Comparison of ENCODE assay signal across 8 cellular contexts in genomic region chr12:12441051-12441807, GRCh38.
A peak's percentile ranks its signal among the peaks of the same experiment; 100 is the strongest.
DNase-seq lines count a peak whose midpoint lies in the region; ATAC-seq, FAIRE-seq and TF ChIP-seq lines count a peak whose summit lies in the region.

No MANE protein-coding gene starts in this region.

- WGBS in heart right ventricle, 2 donors = 90 to 94% methylated on average over 5 of the region's 5 CpGs
- 73% methylated on average over 5 of the region's 5 CpGs for WGBS in liver
- WGBS in aorta, 2 donors = 86 to 89% methylated on average over 5 of the region's 5 CpGs

- H3K9me3 ChIP-seq in heart right ventricle = no peaks in the 10 kb centered on the region
- no peaks in the 10 kb centered on the region for H3K9me3 ChIP-seq in T-helper 17 cell (ENCODE audit: control insufficient read depth, low read length, poor library complexity, severe bottlenecking)
- H3K9me3 ChIP-seq in liver (ENCODE audit: control insufficient read depth in 4 of 4, low read length in 3 of 4) = no peaks in the 10 kb centered on the region
- no peaks in the 10 kb centered on the region for H3K9me3 ChIP-seq in aorta (ENCODE audit: control insufficient read depth, low read length)
- H3K9me3 ChIP-seq in MG63 = peaks cover 6% of the 10 kb centered on the region

- TF ChIP-seq RAD21 in liver (IDR thresholded peaks at IDR 0.05) = peak in 1 of 2 donors; percentile 30

- H3K9ac ChIP-seq in liver (ENCODE audit: low read depth in 1 of 2, low read length in 2 of 2) = peak overlapping the region in 1 of 2 donors; percentile 31

- TF ChIP-seq POLR2A in H54 (IDR thresholded peaks at IDR 0.05; ENCODE audit: low read depth, low read length) = no peak

- no peak for ATAC-seq in heart right ventricle
- no peak for ATAC-seq in left cardiac atrium
- ATAC-seq in T-helper 17 cell = peak; percentile 3
- no peak for ATAC-seq in aorta (ENCODE audit: low FRiP score)

- no peak for DNase-seq in heart right ventricle
- no peak for DNase-seq in left cardiac atrium
- no peak for DNase-seq in T-helper 17 cell
- DNase-seq in aorta = no peak
- DNase-seq in MG63 = no peak
- no peak for DNase-seq in H54 (ENCODE audit: insufficient read length, low spot score)
- DNase-seq in SHP77 treated with DMSO at 0.1 percent for 48 hours (lab: John Stamatoyannopoulos, UW) = no peak

- peak overlapping the region; percentile 77 for H3K4me3 Mint-ChIP-seq in T-helper 17 cell

- TF ChIP-seq CTCF in heart right ventricle (IDR thresholded peaks at IDR 0.05) (no peak), liver (IDR thresholded peaks at IDR 0.05; ENCODE audit: low read depth, low read length, missing input control) (no peak)

- H3K36me3 ChIP-seq in heart right ventricle (peaks cover 0 to 15% (median 0%) of the 10 kb centered on the region in 9 donors), liver (ENCODE audit: control insufficient read depth in 4 of 4, insufficient read depth in 3 of 4, low read depth in 1 of 4, low read length in 3 of 4) (no peaks in the 10 kb centered on the region), aorta (ENCODE audit: control insufficient read depth in 1 of 2, insufficient read depth in 2 of 2, low read length in 1 of 2) (no peaks in the 10 kb centered on the region), MG63 (peaks cover 8% of the 10 kb centered on the region)

- H3K27me3 ChIP-seq in heart right ventricle (no peaks in the 10 kb centered on the region), liver (ENCODE audit: control insufficient read depth in 4 of 4, insufficient read depth in 4 of 4, low read length in 3 of 4) (no peaks in the 10 kb centered on the region), aorta (ENCODE audit: control insufficient read depth in 1 of 2, insufficient read depth in 2 of 2, low read length in 1 of 2) (no peaks in the 10 kb centered on the region), MG63 (no peaks in the 10 kb centered on the region)

- intact Hi-C loops in heart right ventricle (cut with DNase I) = loop anchor here in 3 of 10 donors (5.0 to 10.0 kb wide), 2 partner anchors 56 to 121 kb away; partner anchors contain the start of gene DUSP16 (in 2 of the 3)
- intact Hi-C loops in left cardiac atrium (cut with DNase I) = no loop called here
- intact Hi-C loops in aorta (cut with DNase I) = loop anchor here (5.0 kb wide), 2 partner anchors 44 to 121 kb away; partner anchors contain the start of gene DUSP16 (in 2 of the 2)

- peaks cover 57% of the 10 kb centered on the region for H3K4me1 Mint-ChIP-seq in T-helper 17 cell

- H3K4me3 ChIP-seq in heart right ventricle (no peak overlapping the region), liver (ENCODE audit: low read depth in 1 of 3, low read length in 3 of 3) (no peak overlapping the region), aorta (ENCODE audit: low read length in 2 of 2) (no peak overlapping the region), MG63 (no peak overlapping the region)

- H3K27ac ChIP-seq in heart right ventricle (peak overlapping the region in 7 of 10 donors; percentile 10 to 89 (median 74)), liver (ENCODE audit: low read depth in 1 of 2, low read length in 2 of 2) (peak overlapping the region; percentile 76 to 85), aorta (ENCODE audit: low read depth in 1 of 2, low read length in 2 of 2) (peak overlapping the region; percentile 7 to 80)

- H3K27ac Mint-ChIP-seq in T-helper 17 cell = peak overlapping the region; percentile 98

- no peak for FAIRE-seq in H54 (lab: Jason Lieb, UNC)

- H3K27me3 Mint-ChIP-seq in T-helper 17 cell = no peaks in the 10 kb centered on the region

- peaks cover 7 to 64% (median 40%) of the 10 kb centered on the region in 9 donors for H3K4me1 ChIP-seq in heart right ventricle
- H3K4me1 ChIP-seq in liver (ENCODE audit: control insufficient read depth in 4 of 4, insufficient read depth in 4 of 4, low read length in 3 of 4) = peaks cover 8 to 26% (median 10%) of the 10 kb centered on the region in 4 donors
- H3K4me1 ChIP-seq in aorta (ENCODE audit: control insufficient read depth in 1 of 2, insufficient read depth in 2 of 2, low read length in 2 of 2) = no peaks in the 10 kb centered on the region

- peaks cover 2% of the 10 kb centered on the region for H3K36me3 Mint-ChIP-seq in T-helper 17 cell (ENCODE audit: low read depth)

TF ChIP-seq in liver, 16 proteins besides CTCF, POLR2A, EP300 and RAD21:
- TF ChIP-seq YY1 (IDR thresholded peaks at IDR 0.05) (peak; percentile 43), MAX (IDR thresholded peaks at IDR 0.05) (no peak), FOXA2 (IDR thresholded peaks at IDR 0.05) (peak; percentile 5), RXRA (IDR thresholded peaks at IDR 0.05) (peak; percentile 36 to 54), HNF4A (conservative IDR thresholded peaks at IDR 0.05) (peak; percentile 47), EGR1 (IDR thresholded peaks at IDR 0.05; ENCODE audit: low read depth in 2 of 2) (no peak), ATF3 (IDR thresholded peaks at IDR 0.05) (peak; percentile 70)

Comparison
In these comparisons a context has a peak if more than half of its experiments do, and no peak if none do; other contexts are left out.
1. intact Hi-C loops: an anchor here in aorta (5.0 kb wide); none called in left cardiac atrium.